In genomic region chr10:62818426-62819011, GRCh38 we compare ENCODE assay signal across 8 cellular contexts. TPM values are rescaled to one million over a fixed set of nuclear protein-coding genes. Genes with fewer than 3 reads are reported as not detected.
DNase-seq lines count a peak whose midpoint lies in the region; ATAC-seq and TF ChIP-seq lines count a peak whose summit lies in the region.

No MANE protein-coding gene starts in this region.

- TF ChIP-seq CTCF in fibroblast of mammary gland (conservative IDR thresholded peaks at IDR 0.05; ENCODE audit: control insufficient read depth, insufficient read depth, low read depth, low read length) (no peak), ovary (IDR thresholded peaks at IDR 0.05) (no peak)

- TF ChIP-seq POLR2A in ovary (IDR thresholded peaks at IDR 0.05) = no peak

- no peak for ATAC-seq in GM19023 (IDR thresholded peaks at IDR 0.05; ENCODE audit: unreplicated experiment)

- intact Hi-C loops in ovary (cut with DNase I) = loop anchor here in 2 of 4 donors (10.0 kb wide), 2 partner anchors 316 to 336 kb away; partner anchors contain the start of gene NRBF2 (in 1 of the 2)

- no peaks in the 10 kb centered on the region for H3K9me3 ChIP-seq in ovary

- WGBS in ovary, 3 donors = 1 to 6% (median 3%) methylated on average over 58 to 65 of the region's 65 CpGs

- H3K27me3 ChIP-seq in ovary = no peaks in the 10 kb centered on the region

- peak overlapping the region; percentile 6 for H3K4me3 ChIP-seq in fibroblast of mammary gland (ENCODE audit: control insufficient read depth, low read depth, low read length)
- peak overlapping the region; percentile 81 for H3K4me3 ChIP-seq in ovary

- no peaks in the 10 kb centered on the region for H3K36me3 ChIP-seq in ovary

- DNase-seq in NCI-H748 (lab: John Stamatoyannopoulos, UW; ENCODE audit: unreplicated experiment) (peak; percentile 52), NCI-H748 treated with DMSO at 0.1 percent for 48 hours (lab: John Stamatoyannopoulos, UW) (no peak), fibroblast of mammary gland (ENCODE audit: low read depth) (no peak), ovary (peak in 4 of 5 donors; percentile 25 to 55 (median 47)), T1000 (lab: John Stamatoyannopoulos, UW) (no peak)
- peak in 2 of 3 experiments; percentile 52 to 58 for DNase-seq in activated CD8-positive, alpha-beta memory T cell treated with anti-CD3 and anti-CD28 coated beads for 48 hours (ENCODE audit: low read depth in 2 of 3, low spot score in 2 of 3)
- no peak for DNase-seq in NK-92 treated with Interleukin-12 subunit alpha and Interleukin-12 subunit beta, amount 100 ng/mL, for 24 hours (lab: John Stamatoyannopoulos, UW)

- TF ChIP-seq EP300 in ovary (IDR thresholded peaks at IDR 0.05) = no peak

- H3K27ac ChIP-seq in ovary = peak overlapping the region in 1 of 2 donors; percentile 16

- H3K4me1 ChIP-seq in ovary (ENCODE audit: insufficient read depth) = peaks cover 18% of the 10 kb centered on the region

RNA-seq across cellular contexts. Expression of gene EGR2, which starts 2.4 kb away (rescaled TPM):
- 10 to 100 TPM in 1 of 7 donors, 1 to 10 TPM in 5, under 1 TPM in 1; 0.48 to 13.0 (median 4.6) TPM for total RNA-seq in ovary
- polyA plus RNA-seq in ovary = 1 to 10 TPM; 2.0 to 5.7 TPM

RNA-seq across cellular contexts. Expression of gene ADO, which starts 14.0 kb away (rescaled TPM):
- total RNA-seq in ovary = 10 to 100 TPM; 15.5 to 31.1 (median 24.4) TPM
- polyA plus RNA-seq in ovary = 10 to 100 TPM in 1 of 2 donors, 1 to 10 TPM in 1; 9.7 to 22.2 TPM

Comparison
In these comparisons a context has a peak if more than half of its experiments do, and no peak if none do; other contexts are left out.
1. DNase-seq: peak in NCI-H748 (single experiment), activated CD8-positive, alpha-beta memory T cell treated with anti-CD3 and anti-CD28 coated beads for 48 hours (2 of 3) and ovary (4 of 5); none in NCI-H748 treated with DMSO at 0.1 percent for 48 hours (single experiment), fibroblast of mammary gland (single experiment), T1000 (single experiment) and NK-92 treated with Interleukin-12 subunit alpha and Interleukin-12 subunit beta, amount 100 ng/mL, for 24 hours (single experiment).